Comparison of ENCODE assay signal across 25 cellular contexts in genomic region chr1:173222149-173223030, GRCh38. TPM values are rescaled to one million over a fixed set of nuclear protein-coding genes. Genes with fewer than 3 reads are reported as not detected.
DNase-seq lines count a peak whose midpoint lies in the region; ATAC-seq and TF ChIP-seq lines count a peak whose summit lies in the region.
"Had no signal": no experiment of that assay in that cellular context is flagged by ENCODE, and none has a peak within 500 bp of the region (broad histone marks: within the 10 kb centered on the region; RNA-seq: fewer than 3 reads in every experiment).

No MANE protein-coding gene starts in this region.

- peak; percentile 43 for ATAC-seq in GM18909 (IDR thresholded peaks at IDR 0.05; ENCODE audit: poor library complexity, unreplicated experiment)
- ATAC-seq in stimulated activated naive CD8-positive, alpha-beta T cell treated with anti-CD3 and anti-CD28 coated beads, Interleukin-15, Interleukin-2, amounts not matched to agents 100 U/mL and 50 U/mL, for 24 hours, result peak; percentile 81
- no peak for ATAC-seq in HG03571 (IDR thresholded peaks at IDR 0.05; ENCODE audit: unreplicated experiment)

- DNase-seq in activated T-cell treated with anti-CD3 and anti-CD28 coated beads, Interleukin-2, amount 50 U/mL, for 24 hours, result no peak
- no peak for DNase-seq in activated T-cell treated with anti-CD3 and anti-CD28 coated beads for 4 hours
- DNase-seq in stimulated activated naive CD8-positive, alpha-beta T cell treated with anti-CD3 and anti-CD28 coated beads, Interleukin-15, Interleukin-2, amounts not matched to agents 100 U/mL and 50 U/mL, for 24 hours, result peak; percentile 16
- DNase-seq in suprapubic skin (ENCODE audit: low spot score in 2 of 2), result no peak
- DNase-seq in esophagus squamous epithelium (lab: John Stamatoyannopoulos, UW), result no peak
- DNase-seq: activated CD4-positive, alpha-beta T cell treated with anti-CD3 and anti-CD28 coated beads for 1 hour; activated CD8-positive, alpha-beta memory T cell treated with anti-CD3 and anti-CD28 coated beads, Interleukin-2, amount 50 U/mL, for 4 hours; activated naive CD4-positive, alpha-beta T cell treated with anti-CD3 and anti-CD28 coated beads, Interleukin-2, amount 10 ng/mL, durations not matched to agents 7 days and 5 days; Caco-2; EL; erythroblast; H9; hippocampal formation; MG63; NCI-H1436 treated with DMSO at 0.1 percent for 48 hours; NCI-H2171; NCI-H526; small intestine; stimulated activated CD4-positive, alpha-beta T cell treated with anti-CD3 and anti-CD28 coated beads, Interleukin-2, amount 100 ng/mL, for 48 hours; SW 1271 had no signal

- peak overlapping the region; percentile 37 for H3K4me2 ChIP-seq in OCI-LY3 (ENCODE audit: low read length)

- H3K4me3 Mint-ChIP-seq in activated T-cell treated with anti-CD3 and anti-CD28 coated beads, Interleukin-2, amount 50 U/mL, for 24 hours, result no peak overlapping the region
- H3K4me3 Mint-ChIP-seq: activated naive CD4-positive, alpha-beta T cell treated with anti-CD3 and anti-CD28 coated beads, Interleukin-2, amount 10 ng/mL, durations not matched to agents 7 days and 5 days; H9; IgD-negative memory B cell had no signal

- H3K9me3 ChIP-seq in OCI-LY3 (ENCODE audit: insufficient read depth, low read length), result no peaks in the 10 kb centered on the region
- no peaks in the 10 kb centered on the region for H3K9me3 ChIP-seq in suprapubic skin
- H3K9me3 ChIP-seq in esophagus squamous epithelium, result no peaks in the 10 kb centered on the region
- H3K9me3 ChIP-seq: Caco-2, MG63, neutrophil had no signal

- 66% methylated on average over 3 of the region's 3 CpGs for WGBS in suprapubic skin
- WGBS in esophagus squamous epithelium, 2 donors, result 42 to 69% methylated on average over 3 of the region's 3 CpGs

- H2AFZ ChIP-seq in OCI-LY3 (ENCODE audit: low read depth, low read length), result peak overlapping the region; percentile 10; the same call in 1 of the 2 replicates

- H3K4me3 ChIP-seq in OCI-LY3 (ENCODE audit: low read length), result no peak overlapping the region
- H3K4me3 ChIP-seq in suprapubic skin, result no peak overlapping the region
- H3K4me3 ChIP-seq in esophagus squamous epithelium, result no peak overlapping the region
- H3K4me3 ChIP-seq: MG63 had no signal

- no peak for TF ChIP-seq EP300 in suprapubic skin (IDR thresholded peaks at IDR 0.05)

- H3K27ac Mint-ChIP-seq in activated T-cell treated with anti-CD3 and anti-CD28 coated beads, Interleukin-2, amount 50 U/mL, for 24 hours, result peak overlapping the region; percentile 23
- H3K27ac Mint-ChIP-seq: activated naive CD4-positive, alpha-beta T cell treated with anti-CD3 and anti-CD28 coated beads, Interleukin-2, amount 10 ng/mL, durations not matched to agents 7 days and 5 days; H9; IgD-negative memory B cell had no signal

- H3K4me1 ChIP-seq in OCI-LY3 (ENCODE audit: low read length), result peaks cover 42% of the 10 kb centered on the region
- no peaks in the 10 kb centered on the region for H3K4me1 ChIP-seq in suprapubic skin
- H3K4me1 ChIP-seq in esophagus squamous epithelium, result no peaks in the 10 kb centered on the region
- H3K4me1 ChIP-seq: Caco-2 had no signal

- intact Hi-C loops in esophagus squamous epithelium (cut with DNase I), result no loop called here

- H4K20me1 ChIP-seq in OCI-LY3 (ENCODE audit: insufficient read depth, low read length), result no peaks in the 10 kb centered on the region

- H3K36me3 ChIP-seq in OCI-LY3 (replicated peaks; ENCODE audit: low read depth, low read length) (no peaks in the 10 kb centered on the region), suprapubic skin (no peaks in the 10 kb centered on the region), esophagus squamous epithelium (no peaks in the 10 kb centered on the region)
- H3K36me3 ChIP-seq: MG63, neutrophil had no signal

- H3K27me3 ChIP-seq in OCI-LY3 (ENCODE audit: low read depth, low read length) (no peaks in the 10 kb centered on the region), suprapubic skin (no peaks in the 10 kb centered on the region), esophagus squamous epithelium (no peaks in the 10 kb centered on the region)
- H3K27me3 ChIP-seq: MG63, neutrophil had no signal

- H3K27ac ChIP-seq in OCI-LY3 (ENCODE audit: low read length), result 0 out of 2 replicates have a peak overlapping the region, but pooled peaks have one; percentile 12
- no peak overlapping the region for H3K27ac ChIP-seq in suprapubic skin
- no peak overlapping the region for H3K27ac ChIP-seq in esophagus squamous epithelium
- H3K27ac ChIP-seq: neutrophil had no signal

- no peaks in the 10 kb centered on the region for H3K36me3 Mint-ChIP-seq in activated T-cell treated with anti-CD3 and anti-CD28 coated beads, Interleukin-2, amount 50 U/mL, for 24 hours (ENCODE audit: low read depth)
- H3K36me3 Mint-ChIP-seq: activated naive CD4-positive, alpha-beta T cell treated with anti-CD3 and anti-CD28 coated beads, Interleukin-2, amount 10 ng/mL, durations not matched to agents 7 days and 5 days; IgD-negative memory B cell had no signal

- H3K9ac ChIP-seq in OCI-LY3 (ENCODE audit: low read length), result no peak overlapping the region

- TF ChIP-seq CTCF in OCI-LY3 (IDR thresholded peaks at IDR 0.05; ENCODE audit: low read depth, low read length) (no peak), suprapubic skin (IDR thresholded peaks at IDR 0.05) (no peak), esophagus squamous epithelium (IDR thresholded peaks at IDR 0.05) (no peak)

- H3K79me2 ChIP-seq in OCI-LY3 (ENCODE audit: low read length), result no peaks in the 10 kb centered on the region

- H3K9me3 Mint-ChIP-seq in activated T-cell treated with anti-CD3 and anti-CD28 coated beads, Interleukin-2, amount 50 U/mL, for 24 hours, result no peaks in the 10 kb centered on the region
- H3K9me3 Mint-ChIP-seq: activated naive CD4-positive, alpha-beta T cell treated with anti-CD3 and anti-CD28 coated beads, Interleukin-2, amount 10 ng/mL, durations not matched to agents 7 days and 5 days; IgD-negative memory B cell had no signal

- H3K4me1 Mint-ChIP-seq in activated T-cell treated with anti-CD3 and anti-CD28 coated beads, Interleukin-2, amount 50 U/mL, for 24 hours (ENCODE audit: low read depth), result peaks cover 17% of the 10 kb centered on the region
- H3K4me1 Mint-ChIP-seq: H9 had no signal

- no peak for TF ChIP-seq POLR2A in suprapubic skin (IDR thresholded peaks at IDR 0.05)
- no peak for TF ChIP-seq POLR2A in esophagus squamous epithelium (IDR thresholded peaks at IDR 0.05)

- H3K27me3 Mint-ChIP-seq in activated T-cell treated with anti-CD3 and anti-CD28 coated beads, Interleukin-2, amount 50 U/mL, for 24 hours, result peaks cover 2% of the 10 kb centered on the region
- H3K27me3 Mint-ChIP-seq: IgD-negative memory B cell had no signal

RNA-seq across cellular contexts. Expression of gene TNFSF4, which starts 15.3 kb away (rescaled TPM):
- total RNA-seq in suprapubic skin, result under 1 TPM in 2 of 4 donors, not detected in 2; 0.15 to 0.29 TPM
- total RNA-seq in esophagus squamous epithelium, result under 1 TPM in 2 of 4 donors, not detected in 2; 0.09 to 0.57 TPM
